Comparison of ENCODE assay signal across 18 cellular contexts in the genomic region with DNA sequence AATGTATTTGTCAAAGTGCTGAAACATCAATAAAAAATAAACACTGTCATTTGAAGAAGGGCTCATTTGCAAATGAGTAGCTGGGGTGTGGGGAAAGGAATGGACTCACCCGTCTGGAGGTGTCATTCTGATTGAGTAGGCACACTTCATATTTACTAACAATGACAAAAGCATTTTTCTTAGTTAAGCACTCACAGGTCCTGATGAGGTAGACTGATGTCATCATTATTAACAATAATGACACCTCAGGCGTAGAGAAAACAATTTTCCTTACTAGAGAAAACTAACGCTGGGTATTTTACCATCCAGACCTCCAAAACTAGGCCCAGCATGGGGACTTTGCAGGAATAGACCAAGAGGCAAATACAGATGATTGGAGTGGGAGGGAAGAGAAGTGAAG.
DNase-seq lines count a peak whose midpoint lies in the region; TF ChIP-seq lines count a peak whose summit lies in the region.
"Had no signal": no experiment of that assay in that cellular context is flagged by ENCODE, and none has a peak within 500 bp of the region (broad histone marks: within the 10 kb centered on the region; RNA-seq: fewer than 3 reads in every experiment).

No MANE protein-coding gene starts in this region.

- no peak overlapping the region for H3K4ac ChIP-seq in mesenchymal stem cell (ENCODE audit: low read depth in 1 of 2, low read length in 2 of 2)

- H3K4me2 ChIP-seq in mesenchymal stem cell (ENCODE audit: low read length, poor library complexity, severe bottlenecking), result no peak overlapping the region

- H3K4me3 Mint-ChIP-seq in T-helper 1 cell treated with Interleukin-12 subunit alpha and Interleukin-12 subunit beta and Interleukin-4 antibody, amounts not matched to agents 30 μg/mL and 1 μg/mL, for 36 hours, result no peak overlapping the region
- H3K4me3 Mint-ChIP-seq in activated T-helper 1 cell treated with anti-CD3 and anti-CD28 coated beads, Interleukin-12 subunit alpha, Interleukin-12 subunit beta, Interleukin-2, Interleukin-4 antibody, amounts not matched to agents 30 ng/mL and 10 ng/mL and 1 ng/mL, durations not matched to agents 14 hours and 24 hours and 36 hours, result no peak overlapping the region
- H3K4me3 Mint-ChIP-seq: CD4-positive, alpha-beta memory T cell had no signal

- intact Hi-C loops in activated T-helper 1 cell treated with anti-CD3 and anti-CD28 coated beads, Interleukin-12 subunit alpha, Interleukin-12 subunit beta, Interleukin-2, Interleukin-4 antibody, amounts not matched to agents 30 ng/mL and 10 ng/mL and 1 ng/mL, durations not matched to agents 14 hours and 24 hours and 36 hours (cut with micrococcal nuclease), result loop anchor here (5.0 kb wide), 1 partner anchor 64 kb away; no protein-coding TSS in a partner anchor

- H4K91ac ChIP-seq in mesenchymal stem cell (ENCODE audit: low read length), result no peak overlapping the region

- H3K36me3 ChIP-seq in mesenchymal stem cell (ENCODE audit: control insufficient read depth in 1 of 2, insufficient read depth in 2 of 2, low read depth in 1 of 2, low read length in 2 of 2) (no peaks in the 10 kb centered on the region), WERI-Rb-1 (no peaks in the 10 kb centered on the region)
- H3K36me3 ChIP-seq: MG63, SJCRH30 had no signal

- H3K4me3 ChIP-seq in mesenchymal stem cell (ENCODE audit: insufficient read depth in 1 of 2, low read depth in 1 of 2, low read length in 2 of 2) (no peak overlapping the region), WERI-Rb-1 (ENCODE audit: low read depth, low read length) (no peak overlapping the region)
- H3K4me3 ChIP-seq: MG63, SJCRH30 had no signal

- H2BK15ac ChIP-seq in mesenchymal stem cell (ENCODE audit: low read depth, poor library complexity, severe bottlenecking), result no peak overlapping the region

- H2BK5ac ChIP-seq in mesenchymal stem cell (ENCODE audit: low read depth, low read length, poor library complexity, severe bottlenecking), result no peak overlapping the region

- H3K9ac ChIP-seq in mesenchymal stem cell (ENCODE audit: low read length), result no peak overlapping the region

- 100% methylated on average over 1 of the region's 3 CpGs for WGBS in mesenchymal stem cell

- H3K27me3 ChIP-seq in mesenchymal stem cell (ENCODE audit: control insufficient read depth in 1 of 2, insufficient read depth in 1 of 2, low read length in 2 of 2), result no peaks in the 10 kb centered on the region
- no peaks in the 10 kb centered on the region for H3K27me3 ChIP-seq in WERI-Rb-1 (ENCODE audit: insufficient read depth, low read depth, severe bottlenecking)
- H3K27me3 ChIP-seq: MG63, SJCRH30 had no signal

- H3K23ac ChIP-seq in mesenchymal stem cell (ENCODE audit: low read length in 2 of 2), result no peak overlapping the region

- peaks cover 13% of the 10 kb centered on the region for H3K4me1 ChIP-seq in mesenchymal stem cell (ENCODE audit: control insufficient read depth, insufficient read depth, low read depth, low read length)

- H3K14ac ChIP-seq in mesenchymal stem cell (ENCODE audit: low read length in 2 of 2), result no peak overlapping the region

- no peaks in the 10 kb centered on the region for H3K27me3 Mint-ChIP-seq in T-helper 1 cell treated with Interleukin-12 subunit alpha and Interleukin-12 subunit beta and Interleukin-4 antibody, amounts not matched to agents 30 μg/mL and 1 μg/mL, for 36 hours (ENCODE audit: low read depth)
- peaks cover 2% of the 10 kb centered on the region for H3K27me3 Mint-ChIP-seq in activated T-helper 1 cell treated with anti-CD3 and anti-CD28 coated beads, Interleukin-12 subunit alpha, Interleukin-12 subunit beta, Interleukin-2, Interleukin-4 antibody, amounts not matched to agents 30 ng/mL and 10 ng/mL and 1 ng/mL, durations not matched to agents 14 hours and 24 hours and 36 hours (ENCODE audit: insufficient read depth)
- H3K27me3 Mint-ChIP-seq: CD4-positive, alpha-beta memory T cell had no signal

- H2AFZ ChIP-seq in mesenchymal stem cell (ENCODE audit: low read depth, low read length), result no peak overlapping the region

- H3K79me1 ChIP-seq in mesenchymal stem cell (replicated peaks; ENCODE audit: low read length, poor library complexity, severe bottlenecking), result no peaks in the 10 kb centered on the region

- DNase-seq in T-helper 1 cell, result no peak
- peak; percentile 74 for DNase-seq in DMS79 treated with DMSO at 0.1 percent for 48 hours (lab: John Stamatoyannopoulos, UW)
- DNase-seq in activated T-helper 1 cell treated with anti-CD3 and anti-CD28 coated beads, Interleukin-12 subunit alpha, Interleukin-12 subunit beta, Interleukin-2, Interleukin-4 antibody, amounts not matched to agents 30 ng/mL and 10 ng/mL and 1 ng/mL, durations not matched to agents 14 hours and 24 hours and 36 hours (ENCODE audit: low spot score), result no peak
- DNase-seq in mesenchymal stem cell, result no peak
- DNase-seq in NCI-H524 (lab: John Stamatoyannopoulos, UW), result no peak
- no peak for DNase-seq in WERI-Rb-1
- DNase-seq in retina, result no peak
- DNase-seq: CD4-positive, alpha-beta memory T cell; H7; Karpas-422; NCI-H1048; NCI-H1436 treated with DMSO at 0.1 percent for 48 hours; NCI-H2171; NCI-H748 treated with DMSO at 0.1 percent for 48 hours had no signal

- no peaks in the 10 kb centered on the region for H3K9me3 ChIP-seq in mesenchymal stem cell (ENCODE audit: control insufficient read depth, low read length)
- no peaks in the 10 kb centered on the region for H3K9me3 ChIP-seq in WERI-Rb-1 (ENCODE audit: severe bottlenecking)
- H3K9me3 ChIP-seq: MG63, SJCRH30 had no signal

- H3K4me1 Mint-ChIP-seq in T-helper 1 cell treated with Interleukin-12 subunit alpha and Interleukin-12 subunit beta and Interleukin-4 antibody, amounts not matched to agents 30 μg/mL and 1 μg/mL, for 36 hours (ENCODE audit: low read depth), result peaks cover 7% of the 10 kb centered on the region
- H3K4me1 Mint-ChIP-seq in activated T-helper 1 cell treated with anti-CD3 and anti-CD28 coated beads, Interleukin-12 subunit alpha, Interleukin-12 subunit beta, Interleukin-2, Interleukin-4 antibody, amounts not matched to agents 30 ng/mL and 10 ng/mL and 1 ng/mL, durations not matched to agents 14 hours and 24 hours and 36 hours (ENCODE audit: low read depth), result peaks cover 20% of the 10 kb centered on the region

- H2BK120ac ChIP-seq in mesenchymal stem cell (ENCODE audit: low read depth, low read length), result no peak overlapping the region

- no peak for TF ChIP-seq CTCF in WERI-Rb-1 (IDR thresholded peaks at IDR 0.05; ENCODE audit: low read depth, low read length)

- peak overlapping the region; percentile 5 for H3K27ac Mint-ChIP-seq in T-helper 1 cell treated with Interleukin-12 subunit alpha and Interleukin-12 subunit beta and Interleukin-4 antibody, amounts not matched to agents 30 μg/mL and 1 μg/mL, for 36 hours
- H3K27ac Mint-ChIP-seq in activated T-helper 1 cell treated with anti-CD3 and anti-CD28 coated beads, Interleukin-12 subunit alpha, Interleukin-12 subunit beta, Interleukin-2, Interleukin-4 antibody, amounts not matched to agents 30 ng/mL and 10 ng/mL and 1 ng/mL, durations not matched to agents 14 hours and 24 hours and 36 hours, result peak overlapping the region; percentile 48
- H3K27ac Mint-ChIP-seq: CD4-positive, alpha-beta memory T cell had no signal

- no peaks in the 10 kb centered on the region for H3K9me3 Mint-ChIP-seq in T-helper 1 cell treated with Interleukin-12 subunit alpha and Interleukin-12 subunit beta and Interleukin-4 antibody, amounts not matched to agents 30 μg/mL and 1 μg/mL, for 36 hours
- H3K9me3 Mint-ChIP-seq in activated T-helper 1 cell treated with anti-CD3 and anti-CD28 coated beads, Interleukin-12 subunit alpha, Interleukin-12 subunit beta, Interleukin-2, Interleukin-4 antibody, amounts not matched to agents 30 ng/mL and 10 ng/mL and 1 ng/mL, durations not matched to agents 14 hours and 24 hours and 36 hours, result peaks cover 3% of the 10 kb centered on the region
- H3K9me3 Mint-ChIP-seq: CD4-positive, alpha-beta memory T cell had no signal

- peak overlapping the region; percentile 31 for H2AK5ac ChIP-seq in mesenchymal stem cell (ENCODE audit: low read length, severe bottlenecking)

- H3K18ac ChIP-seq in mesenchymal stem cell (ENCODE audit: low read depth in 1 of 2, low read length in 2 of 2), result peak overlapping the region in 1 of 2 experiments; percentile 35

- H3K36me3 Mint-ChIP-seq in T-helper 1 cell treated with Interleukin-12 subunit alpha and Interleukin-12 subunit beta and Interleukin-4 antibody, amounts not matched to agents 30 μg/mL and 1 μg/mL, for 36 hours (ENCODE audit: low read depth), result no peaks in the 10 kb centered on the region
- no peaks in the 10 kb centered on the region for H3K36me3 Mint-ChIP-seq in activated T-helper 1 cell treated with anti-CD3 and anti-CD28 coated beads, Interleukin-12 subunit alpha, Interleukin-12 subunit beta, Interleukin-2, Interleukin-4 antibody, amounts not matched to agents 30 ng/mL and 10 ng/mL and 1 ng/mL, durations not matched to agents 14 hours and 24 hours and 36 hours (ENCODE audit: low read depth)
- H3K36me3 Mint-ChIP-seq: CD4-positive, alpha-beta memory T cell had no signal

- H3K27ac ChIP-seq in mesenchymal stem cell (ENCODE audit: low read length, poor library complexity, severe bottlenecking) (no peak overlapping the region), WERI-Rb-1 (no peak overlapping the region)
- H3K27ac ChIP-seq: RWPE1 had no signal

- H4K8ac ChIP-seq in mesenchymal stem cell (ENCODE audit: low read length), result no peak overlapping the region

- peak overlapping the region in 1 of 2 experiments; percentile 24 for H2BK12ac ChIP-seq in mesenchymal stem cell (ENCODE audit: low read length in 2 of 2)
